In genomic region chr14:106196469-106196868, GRCh38 we compare ENCODE assay signal across 8 cellular contexts.
DNase-seq lines count a peak whose midpoint lies in the region; ATAC-seq and TF ChIP-seq lines count a peak whose summit lies in the region.
"Not testable (repeated sequence)": the region's sequence is repeated elsewhere in the genome, so short reads cannot be mapped to it uniquely, and the experiment has no call there.

No MANE protein-coding gene starts in this region.

- TF ChIP-seq CTCF in A673 (conservative IDR thresholded peaks at IDR 0.05; ENCODE audit: low read depth, low read length) (peak; percentile 46), GM10248 (IDR thresholded peaks at IDR 0.05; ENCODE audit: control extremely low read depth, extremely low read depth, low read depth, missing control alignments) (peak; percentile 20)

- not testable (repeated sequence) for H3K4me1 ChIP-seq in A673 (ENCODE audit: insufficient read depth, low read length, poor library complexity, severe bottlenecking)

- DNase-seq in A673 (ENCODE audit: low spot score) (peak; percentile 41), NCI-H69 (lab: John Stamatoyannopoulos, UW) (peak; percentile 75), activated T-cell treated with anti-CD3 and anti-CD28 coated beads for 24 hours (ENCODE audit: low read depth) (peak; percentile 52)
- not testable (repeated sequence) for DNase-seq in GM10248 (ENCODE audit: extremely low spot score)
- peak; percentile 68 for DNase-seq in activated CD4-positive, CD25-positive, alpha-beta regulatory T cell treated with anti-CD3 and anti-CD28 coated beads, Interleukin-2, amount 50 U/mL, for 72 hours
- peak; percentile 79 for DNase-seq in activated naive CD8-positive, alpha-beta T cell treated with anti-CD3 and anti-CD28 coated beads, Interleukin-2, amount 10 ng/mL, durations not matched to agents 7 days and 5 days
- peak; percentile 56 to 80 (median 64) for DNase-seq in stimulated activated CD4-positive, alpha-beta T cell treated with anti-CD3 and anti-CD28 coated beads, Interleukin-12 subunit alpha, Interleukin-12 subunit beta, amount 100 ng/mL, for 48 hours (ENCODE audit: low read depth in 2 of 3, low spot score in 1 of 3)
- DNase-seq in stimulated activated CD8-positive, alpha-beta memory T cell treated with anti-CD3 and anti-CD28 coated beads, Interleukin-15, amount 100 ng/mL, for 4 hours (ENCODE audit: low read depth in 2 of 2): peak; percentile 17 to 27

- CTCF ChIA-PET in A673 (lab: Charles Lee); GM10248 (lab: Yijun Ruan, JAX): not testable (repeated sequence)

- not testable (repeated sequence) for H3K4me3 ChIP-seq in A673 (ENCODE audit: low read depth, low read length, poor library complexity, severe bottlenecking)

- intact Hi-C loops in A673 (cut with micrococcal nuclease; ENCODE audit: unreplicated experiment): loop anchor here (10.0 kb wide), 1 partner anchor 58 kb away; no protein-coding TSS in a partner anchor

- ATAC-seq in activated naive CD8-positive, alpha-beta T cell treated with anti-CD3 and anti-CD28 coated beads, Interleukin-2, amount 10 ng/mL, durations not matched to agents 7 days and 5 days (ENCODE audit: low read depth): not testable (repeated sequence)

- POLR2A ChIA-PET in A673 (lab: Charles Lee; ENCODE audit: low non-redundant PET); GM10248 (lab: Yijun Ruan, JAX); activated naive CD8-positive, alpha-beta T cell treated with anti-CD3 and anti-CD28 coated beads, Interleukin-2, amount 10 ng/mL, durations not matched to agents 7 days and 5 days (lab: Charles Lee): not testable (repeated sequence)

- H3K9me3 Mint-ChIP-seq in activated naive CD8-positive, alpha-beta T cell treated with anti-CD3 and anti-CD28 coated beads, Interleukin-2, amount 10 ng/mL, durations not matched to agents 7 days and 5 days: not testable (repeated sequence)

- not testable (repeated sequence) for H3K4me3 Mint-ChIP-seq in activated naive CD8-positive, alpha-beta T cell treated with anti-CD3 and anti-CD28 coated beads, Interleukin-2, amount 10 ng/mL, durations not matched to agents 7 days and 5 days

- H3K9me3 ChIP-seq in A673 (ENCODE audit: low read depth, low read length, poor library complexity, severe bottlenecking): not testable (repeated sequence)

- H3K36me3 Mint-ChIP-seq in activated naive CD8-positive, alpha-beta T cell treated with anti-CD3 and anti-CD28 coated beads, Interleukin-2, amount 10 ng/mL, durations not matched to agents 7 days and 5 days: not testable (repeated sequence)

- H3K36me3 ChIP-seq in A673 (ENCODE audit: insufficient read depth, low read length, poor library complexity, severe bottlenecking): not testable (repeated sequence)

- not testable (repeated sequence) for BruUV-seq in A673 (replicated peaks; lab: Mats Ljungman, UMichigan)

- not testable (repeated sequence) for H3K27ac Mint-ChIP-seq in activated naive CD8-positive, alpha-beta T cell treated with anti-CD3 and anti-CD28 coated beads, Interleukin-2, amount 10 ng/mL, durations not matched to agents 7 days and 5 days

- H3K27ac ChIP-seq in A673 (ENCODE audit: low read depth, low read length, poor library complexity, severe bottlenecking): not testable (repeated sequence)

- peaks cover 18% of the 10 kb centered on the region for H3K4me1 Mint-ChIP-seq in activated naive CD8-positive, alpha-beta T cell treated with anti-CD3 and anti-CD28 coated beads, Interleukin-2, amount 10 ng/mL, durations not matched to agents 7 days and 5 days

- H3K27me3 Mint-ChIP-seq in activated naive CD8-positive, alpha-beta T cell treated with anti-CD3 and anti-CD28 coated beads, Interleukin-2, amount 10 ng/mL, durations not matched to agents 7 days and 5 days: peaks cover 54% of the 10 kb centered on the region

- peaks cover 83% of the 10 kb centered on the region for H3K27me3 ChIP-seq in A673 (replicated peaks; ENCODE audit: insufficient read depth, low read depth, low read length, poor library complexity)
